1 cellular context compared by ENCODE assay signal in genomic region chr18:61616111-61616610, GRCh38.
TF ChIP-seq lines count a peak whose summit lies in the region.

No MANE protein-coding gene starts in this region.

TF ChIP-seq in GM23338, 12 proteins besides CTCF, POLR2A, EP300 and RAD21 (continued from another document):
- TF ChIP-seq, protein P1, sequence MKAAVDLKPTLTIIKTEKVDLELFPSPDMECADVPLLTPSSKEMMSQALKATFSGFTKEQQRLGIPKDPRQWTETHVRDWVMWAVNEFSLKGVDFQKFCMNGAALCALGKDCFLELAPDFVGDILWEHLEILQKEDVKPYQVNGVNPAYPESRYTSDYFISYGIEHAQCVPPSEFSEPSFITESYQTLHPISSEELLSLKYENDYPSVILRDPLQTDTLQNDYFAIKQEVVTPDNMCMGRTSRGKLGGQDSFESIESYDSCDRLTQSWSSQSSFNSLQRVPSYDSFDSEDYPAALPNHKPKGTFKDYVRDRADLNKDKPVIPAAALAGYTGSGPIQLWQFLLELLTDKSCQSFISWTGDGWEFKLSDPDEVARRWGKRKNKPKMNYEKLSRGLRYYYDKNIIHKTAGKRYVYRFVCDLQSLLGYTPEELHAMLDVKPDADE (IDR thresholded peaks at IDR 0.05): no peak
- TF ChIP-seq STAT1 (IDR thresholded peaks at IDR 0.05; ENCODE audit: unreplicated experiment) (no peak), CREB1 (CRISPR knock-in tag; IDR thresholded peaks at IDR 0.05; ENCODE audit: low read depth) (no peak), EZH2phosphoT487 (IDR thresholded peaks at IDR 0.05; ENCODE audit: unreplicated experiment) (no peak), ZNF114 (CRISPR knock-in tag; IDR thresholded peaks at IDR 0.05) (no peak), NANOG (IDR thresholded peaks at IDR 0.05; ENCODE audit: borderline replicate concordance) (no peak), POLR2AphosphoS5 (IDR thresholded peaks at IDR 0.05; ENCODE audit: low read depth) (no peak)
- TF ChIP-seq, protein P2, sequence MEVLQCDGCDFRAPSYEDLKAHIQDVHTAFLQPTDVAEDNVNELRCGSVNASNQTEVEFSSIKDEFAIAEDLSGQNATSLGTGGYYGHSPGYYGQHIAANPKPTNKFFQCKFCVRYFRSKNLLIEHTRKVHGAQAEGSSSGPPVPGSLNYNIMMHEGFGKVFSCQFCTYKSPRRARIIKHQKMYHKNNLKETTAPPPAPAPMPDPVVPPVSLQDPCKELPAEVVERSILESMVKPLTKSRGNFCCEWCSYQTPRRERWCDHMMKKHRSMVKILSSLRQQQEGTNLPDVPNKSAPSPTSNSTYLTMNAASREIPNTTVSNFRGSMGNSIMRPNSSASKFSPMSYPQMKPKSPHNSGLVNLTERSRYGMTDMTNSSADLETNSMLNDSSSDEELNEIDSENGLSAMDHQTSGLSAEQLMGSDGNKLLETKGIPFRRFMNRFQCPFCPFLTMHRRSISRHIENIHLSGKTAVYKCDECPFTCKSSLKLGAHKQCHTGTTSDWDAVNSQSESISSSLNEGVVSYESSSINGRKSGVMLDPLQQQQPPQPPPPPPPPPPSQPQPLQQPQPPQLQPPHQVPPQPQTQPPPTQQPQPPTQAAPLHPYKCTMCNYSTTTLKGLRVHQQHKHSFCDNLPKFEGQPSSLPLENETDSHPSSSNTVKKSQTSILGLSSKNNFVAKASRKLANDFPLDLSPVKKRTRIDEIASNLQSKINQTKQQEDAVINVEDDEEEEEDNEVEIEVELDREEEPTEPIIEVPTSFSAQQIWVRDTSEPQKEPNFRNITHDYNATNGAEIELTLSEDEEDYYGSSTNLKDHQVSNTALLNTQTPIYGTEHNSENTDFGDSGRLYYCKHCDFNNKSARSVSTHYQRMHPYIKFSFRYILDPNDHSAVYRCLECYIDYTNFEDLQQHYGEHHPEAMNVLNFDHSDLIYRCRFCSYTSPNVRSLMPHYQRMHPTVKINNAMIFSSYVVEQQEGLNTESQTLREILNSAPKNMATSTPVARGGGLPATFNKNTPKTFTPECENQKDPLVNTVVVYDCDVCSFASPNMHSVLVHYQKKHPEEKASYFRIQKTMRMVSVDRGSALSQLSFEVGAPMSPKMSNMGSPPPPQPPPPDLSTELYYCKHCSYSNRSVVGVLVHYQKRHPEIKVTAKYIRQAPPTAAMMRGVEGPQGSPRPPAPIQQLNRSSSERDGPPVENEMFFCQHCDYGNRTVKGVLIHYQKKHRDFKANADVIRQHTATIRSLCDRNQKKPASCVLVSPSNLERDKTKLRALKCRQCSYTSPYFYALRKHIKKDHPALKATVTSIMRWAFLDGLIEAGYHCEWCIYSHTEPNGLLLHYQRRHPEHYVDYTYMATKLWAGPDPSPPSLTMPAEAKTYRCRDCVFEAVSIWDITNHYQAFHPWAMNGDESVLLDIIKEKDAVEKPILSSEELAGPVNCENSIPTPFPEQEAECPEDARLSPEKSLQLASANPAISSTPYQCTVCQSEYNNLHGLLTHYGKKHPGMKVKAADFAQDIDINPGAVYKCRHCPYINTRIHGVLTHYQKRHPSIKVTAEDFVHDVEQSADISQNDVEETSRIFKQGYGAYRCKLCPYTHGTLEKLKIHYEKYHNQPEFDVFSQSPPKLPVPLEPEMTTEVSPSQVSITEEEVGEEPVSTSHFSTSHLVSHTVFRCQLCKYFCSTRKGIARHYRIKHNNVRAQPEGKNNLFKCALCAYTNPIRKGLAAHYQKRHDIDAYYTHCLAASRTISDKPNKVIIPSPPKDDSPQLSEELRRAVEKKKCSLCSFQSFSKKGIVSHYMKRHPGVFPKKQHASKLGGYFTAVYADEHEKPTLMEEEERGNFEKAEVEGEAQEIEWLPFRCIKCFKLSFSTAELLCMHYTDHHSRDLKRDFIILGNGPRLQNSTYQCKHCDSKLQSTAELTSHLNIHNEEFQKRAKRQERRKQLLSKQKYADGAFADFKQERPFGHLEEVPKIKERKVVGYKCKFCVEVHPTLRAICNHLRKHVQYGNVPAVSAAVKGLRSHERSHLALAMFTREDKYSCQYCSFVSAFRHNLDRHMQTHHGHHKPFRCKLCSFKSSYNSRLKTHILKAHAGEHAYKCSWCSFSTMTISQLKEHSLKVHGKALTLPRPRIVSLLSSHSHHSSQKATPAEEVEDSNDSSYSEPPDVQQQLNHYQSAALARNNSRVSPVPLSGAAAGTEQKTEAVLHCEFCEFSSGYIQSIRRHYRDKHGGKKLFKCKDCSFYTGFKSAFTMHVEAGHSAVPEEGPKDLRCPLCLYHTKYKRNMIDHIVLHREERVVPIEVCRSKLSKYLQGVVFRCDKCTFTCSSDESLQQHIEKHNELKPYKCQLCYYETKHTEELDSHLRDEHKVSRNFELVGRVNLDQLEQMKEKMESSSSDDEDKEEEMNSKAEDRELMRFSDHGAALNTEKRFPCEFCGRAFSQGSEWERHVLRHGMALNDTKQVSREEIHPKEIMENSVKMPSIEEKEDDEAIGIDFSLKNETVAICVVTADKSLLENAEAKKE (CRISPR knock-in tag; IDR thresholded peaks at IDR 0.05): no peak
TF ChIP-seq in GM23338: peak in this region for 0.
